Comparison of ENCODE assay signal across 16 cellular contexts in the genomic region with DNA sequence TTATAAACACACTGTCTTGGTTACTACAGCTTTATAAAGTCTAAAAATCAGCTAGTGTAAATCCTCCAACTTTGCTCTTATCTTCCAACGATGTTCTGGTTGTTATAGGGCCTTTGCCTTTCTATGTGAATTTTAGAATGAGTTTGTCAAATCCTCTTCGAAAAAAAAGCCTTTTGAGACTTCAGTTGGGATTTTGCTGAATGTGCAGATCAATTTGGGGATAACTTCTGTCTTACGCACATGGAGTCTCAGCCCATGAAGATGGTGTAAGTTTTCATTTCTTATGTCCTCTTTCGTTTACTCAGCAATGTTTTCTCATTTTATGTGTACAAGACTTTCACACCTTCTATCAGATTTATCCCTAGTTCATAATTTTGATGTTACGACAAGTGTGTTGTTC.
DNase-seq lines count a peak whose midpoint lies in the region; ATAC-seq, FAIRE-seq and TF ChIP-seq lines count a peak whose summit lies in the region.
"Had no signal": no experiment of that assay in that cellular context is flagged by ENCODE, and none has a peak within 500 bp of the region (broad histone marks: within the 10 kb centered on the region; RNA-seq: fewer than 3 reads in every experiment).

No MANE protein-coding gene starts in this region.

- H4K20me1 ChIP-seq in K562 (replicated peaks; ENCODE audit: control insufficient read depth, insufficient read depth, low read length) = no peaks in the 10 kb centered on the region
- no peaks in the 10 kb centered on the region for H4K20me1 ChIP-seq in keratinocyte (ENCODE audit: control insufficient read depth, extremely low read depth, insufficient read depth, low read length)

- H3K4me2 ChIP-seq in A549 = no peak overlapping the region
- H3K4me2 ChIP-seq in K562 (ENCODE audit: insufficient read depth, low read length) = no peak overlapping the region
- peak overlapping the region; percentile 66 for H3K4me2 ChIP-seq in keratinocyte (ENCODE audit: control insufficient read depth, extremely low read depth, insufficient read depth, low read depth, low read length)

- DNase-seq in A549 (ENCODE audit: low read depth in 1 of 2, low spot score in 1 of 2) = no peak
- no peak for DNase-seq in Caco-2
- no peak for DNase-seq in K562 (ENCODE audit: extremely low read depth in 1 of 4, low spot score in 3 of 4)
- no peak for DNase-seq in keratinocyte (ENCODE audit: low read depth, low spot score)
- no peak for DNase-seq in left lobe of liver (ENCODE audit: low spot score)
- no peak for DNase-seq in vagina (ENCODE audit: extremely low spot score in 2 of 2)
- DNase-seq: ACHN; AML-193; Calu3; CD4-positive, alpha-beta memory T cell; GF-D8; H9 had no signal

- H3K36me3 Mint-ChIP-seq in Caco-2 (ENCODE audit: insufficient read depth, unreplicated experiment) = peaks cover 10% of the 10 kb centered on the region
- H3K36me3 Mint-ChIP-seq: CD14-positive monocyte; CD4-positive, alpha-beta memory T cell had no signal

- TF ChIP-seq RAD21 in A549 (conservative IDR thresholded peaks at IDR 0.05 in 1 of 2, IDR thresholded peaks at IDR 0.05 in 1 of 2) (no peak), K562 (CRISPR knock-in tag; conservative IDR thresholded peaks at IDR 0.05 in 1 of 2, IDR thresholded peaks at IDR 0.05 in 1 of 2) (no peak)

- no peak for FAIRE-seq in A549 (lab: Jason Lieb, UNC)
- no peak for FAIRE-seq in K562 (lab: Jason Lieb, UNC)
- no peak for FAIRE-seq in keratinocyte (lab: Jason Lieb, UNC)
- FAIRE-seq: H1, HTR-8/SVneo had no signal

- CTCF ChIA-PET in A549 (lab: Yijun Ruan, JAX) (no interaction called here), Caco-2 (lab: Charles Lee) (no interaction called here), K562 (lab: Yijun Ruan, JAX; ENCODE audit: low intra/inter-chr PET ratio) (no interaction called here)

- in situ Hi-C loops in K562 (cut with MboI) = no loop called here

- dilution Hi-C loops in keratinocyte (cut with MboI; ENCODE audit: extremely low pct_ligation_motif_present, low sequenced_read_pairs) = no loop called here

- H3K27ac Mint-ChIP-seq in Caco-2 (ENCODE audit: unreplicated experiment) = peak overlapping the region; percentile 34
- H3K27ac Mint-ChIP-seq: CD14-positive monocyte; CD4-positive, alpha-beta memory T cell; H9 had no signal

- TF ChIP-seq CTCF in A549 (IDR thresholded peaks at IDR 0.05) = no peak
- no peak for TF ChIP-seq CTCF in Caco-2 (IDR thresholded peaks at IDR 0.05; ENCODE audit: insufficient read depth in 1 of 2, low read depth in 1 of 2, low read length in 1 of 2, severe bottlenecking in 1 of 2, unreplicated experiment in 1 of 2)
- no peak for TF ChIP-seq CTCF in K562 (IDR thresholded peaks at IDR 0.05 in 2 of 3, conservative IDR thresholded peaks at IDR 0.05 in 1 of 3; ENCODE audit: insufficient read depth in 2 of 3, low read depth in 1 of 3, low read length in 3 of 3)
- TF ChIP-seq CTCF in keratinocyte (optimal IDR thresholded peaks at IDR 0.05 in 1 of 3, IDR thresholded peaks at IDR 0.05 in 1 of 3, conservative IDR thresholded peaks at IDR 0.05 in 1 of 3; ENCODE audit: extremely low read depth in 1 of 3, insufficient read depth in 2 of 3, low read length in 3 of 3) = no peak
- TF ChIP-seq CTCF in vagina (IDR thresholded peaks at IDR 0.05) = no peak

- H3K9me1 ChIP-seq in K562 (ENCODE audit: control insufficient read depth, insufficient read depth, low read length) (no peaks in the 10 kb centered on the region), keratinocyte (ENCODE audit: control insufficient read depth, extremely low read depth, insufficient read depth, low read length) (no peaks in the 10 kb centered on the region)

- H3K4me3 Mint-ChIP-seq in Caco-2 (ENCODE audit: unreplicated experiment) = no peak overlapping the region
- H3K4me3 Mint-ChIP-seq: CD14-positive monocyte; CD4-positive, alpha-beta memory T cell; H9 had no signal

- H3K36me3 ChIP-seq in Caco-2 (ENCODE audit: control insufficient read depth, insufficient read depth, low read length) (no peaks in the 10 kb centered on the region), K562 (ENCODE audit: control insufficient read depth, insufficient read depth, low read length) (no peaks in the 10 kb centered on the region), keratinocyte (ENCODE audit: control insufficient read depth in 2 of 2, extremely low read depth in 1 of 2, insufficient read depth in 2 of 2, low read length in 2 of 2) (no peaks in the 10 kb centered on the region), vagina (no peaks in the 10 kb centered on the region)

- H2AFZ ChIP-seq in K562 (ENCODE audit: low read depth, low read length) = no peak overlapping the region
- no peak overlapping the region for H2AFZ ChIP-seq in keratinocyte (ENCODE audit: control insufficient read depth, low read length)

- intact Hi-C loops in Caco-2 (cut with micrococcal nuclease; ENCODE audit: unreplicated experiment) = loop anchor here (5.0 kb wide), 1 partner anchor 57 kb away; no protein-coding TSS in a partner anchor
- intact Hi-C loops in K562 (cut with micrococcal nuclease) = loop anchor here (10.0 kb wide), 1 partner anchor 125 kb away; no protein-coding TSS in a partner anchor
- intact Hi-C loops in vagina (cut with DNase I) = no loop called here

- H3K27ac ChIP-seq in A549 (no peak overlapping the region), K562 (ENCODE audit: extremely low read depth, low read depth, low read length) (no peak overlapping the region), keratinocyte (ENCODE audit: control insufficient read depth, insufficient read depth, low read length) (no peak overlapping the region), vagina (no peak overlapping the region)

- H3K4me1 ChIP-seq in A549 (peaks cover 20% of the 10 kb centered on the region), Caco-2 (peaks cover 49% of the 10 kb centered on the region), K562 (replicated peaks in 1 of 2; ENCODE audit: control insufficient read depth in 2 of 2, insufficient read depth in 2 of 2, low read length in 2 of 2) (peaks cover 7 to 29% of the 10 kb centered on the region in 2 experiments; a peak in 4 of 5 replicates), keratinocyte (ENCODE audit: control insufficient read depth, extremely low read depth, insufficient read depth, low read length) (peaks cover 49% of the 10 kb centered on the region), vagina (peaks cover 9% of the 10 kb centered on the region)

- H3K9ac ChIP-seq in K562 (ENCODE audit: insufficient read depth in 1 of 2, low read depth in 2 of 2, low read length in 2 of 2) (no peak overlapping the region), keratinocyte (ENCODE audit: control insufficient read depth, extremely low read depth, insufficient read depth, low read length) (no peak overlapping the region)

- no TSS peak for BruUV-seq in Caco-2 (replicated peaks; lab: Mats Ljungman, UMichigan)
- BruUV-seq in K562 (replicated peaks; lab: Mats Ljungman, UMichigan) = no TSS peak

- TF ChIP-seq EP300 in A549 (IDR thresholded peaks at IDR 0.05) (no peak), K562 (IDR thresholded peaks at IDR 0.05; ENCODE audit: low read length) (no peak)

- no peak for TF ChIP-seq POLR2A in A549 (IDR thresholded peaks at IDR 0.05; ENCODE audit: low read length)
- no peak for TF ChIP-seq POLR2A in K562 (conservative IDR thresholded peaks at IDR 0.05)
- TF ChIP-seq POLR2A in vagina (IDR thresholded peaks at IDR 0.05) = no peak

- WGBS in A549 (ENCODE audit: missing lambda C conversion rate) = 75% methylated on average over 5 of the region's 5 CpGs
- WGBS in K562 (ENCODE audit: insufficient coverage, low coverage, missing lambda C conversion rate) = 15% methylated on average over 5 of the region's 5 CpGs

- peaks cover 24% of the 10 kb centered on the region for H3K9me3 Mint-ChIP-seq in Caco-2 (ENCODE audit: unreplicated experiment)

- no peaks in the 10 kb centered on the region for H3K27me3 ChIP-seq in Caco-2 (replicated peaks; ENCODE audit: control insufficient read depth, insufficient read depth, low read length)
- peaks cover 52 to 56% of the 10 kb centered on the region in 2 experiments for H3K27me3 ChIP-seq in K562 (ENCODE audit: control insufficient read depth in 2 of 2, insufficient read depth in 2 of 2, low read length in 2 of 2)
- no peaks in the 10 kb centered on the region for H3K27me3 ChIP-seq in keratinocyte (ENCODE audit: control insufficient read depth, extremely low read depth, insufficient read depth, low read length)
- H3K27me3 ChIP-seq in vagina = no peaks in the 10 kb centered on the region

- H3K79me2 ChIP-seq in K562 (ENCODE audit: control insufficient read depth, insufficient read depth, low read length) (no peaks in the 10 kb centered on the region), keratinocyte (ENCODE audit: control insufficient read depth, insufficient read depth, low read length) (no peaks in the 10 kb centered on the region)

- ATAC-seq in A549 (no peak), K562 (no peak), left lobe of liver (no peak), GM19463 (IDR thresholded peaks at IDR 0.05; ENCODE audit: unreplicated experiment) (no peak)

- POLR2A ChIA-PET in A549 (lab: Yijun Ruan, JAX) = no interaction called here
- POLR2A ChIA-PET in Caco-2 (lab: Charles Lee) = no interaction called here
- POLR2A ChIA-PET in K562 (lab: Yijun Ruan, JAX) = no interaction called here

- no peak overlapping the region for H3K4me3 ChIP-seq in A549
- H3K4me3 ChIP-seq in Caco-2 (ENCODE audit: low read depth, low read length) = no peak overlapping the region
- no peak overlapping the region for H3K4me3 ChIP-seq in K562
- no peak overlapping the region for H3K4me3 ChIP-seq in keratinocyte (ENCODE audit: control insufficient read depth in 2 of 3, extremely low read depth in 1 of 3, insufficient read depth in 2 of 3, low read depth in 1 of 3, low read length in 3 of 3)
- H3K4me3 ChIP-seq in vagina = no peak overlapping the region

- H3K27me3 Mint-ChIP-seq in Caco-2 (ENCODE audit: insufficient read depth, unreplicated experiment) = no peaks in the 10 kb centered on the region

- H3K4me1 Mint-ChIP-seq in Caco-2 (ENCODE audit: low read depth, unreplicated experiment) = peaks cover 34% of the 10 kb centered on the region
- H3K4me1 Mint-ChIP-seq: CD14-positive monocyte; CD4-positive, alpha-beta memory T cell had no signal

- H3K9me3 ChIP-seq in A549 = no peaks in the 10 kb centered on the region
- no peaks in the 10 kb centered on the region for H3K9me3 ChIP-seq in Caco-2
- no peaks in the 10 kb centered on the region for H3K9me3 ChIP-seq in K562 (replicated peaks; ENCODE audit: control insufficient read depth, insufficient read depth, low read depth, low read length)
- H3K9me3 ChIP-seq in keratinocyte (ENCODE audit: control insufficient read depth, low read depth, low read length) = no peaks in the 10 kb centered on the region
- no peaks in the 10 kb centered on the region for H3K9me3 ChIP-seq in vagina

TF ChIP-seq in A549, 52 proteins besides CTCF, POLR2A, EP300 and RAD21:
- no peak for TF ChIP-seq ZSCAN20 (CRISPR knock-in tag; IDR thresholded peaks at IDR 0.05)
- TF ChIP-seq MAFK (IDR thresholded peaks at IDR 0.05; ENCODE audit: partially characterized antibody) = peak; percentile 61

TF ChIP-seq in K562, 482 proteins besides CTCF, POLR2A, EP300 and RAD21 (continues in another document):
- TF ChIP-seq CBX8 (IDR thresholded peaks at IDR 0.05; ENCODE audit: borderline replicate concordance, extremely low read depth, low read depth, low read length, poor library complexity, severe bottlenecking) (peak; percentile 70), EZH2 (IDR thresholded peaks at IDR 0.05; ENCODE audit: borderline replicate concordance, low read depth, low read length) (0 out of 2 replicates have a peak, but pooled peaks have one; percentile 20), ZNF316 (IDR thresholded peaks at IDR 0.05) (peak; percentile 83)
